ENCODE assay signal across 9 cellular contexts in genomic region chr4:56129431-56129861, GRCh38.
DNase-seq lines count a peak whose midpoint lies in the region; ATAC-seq and TF ChIP-seq lines count a peak whose summit lies in the region.
"Had no signal": no experiment of that assay in that cellular context is flagged by ENCODE, and none has a peak within 500 bp of the region (broad histone marks: within the 10 kb centered on the region; RNA-seq: fewer than 3 reads in every experiment).

No MANE protein-coding gene starts in this region.

- H3K4me1 ChIP-seq in thyroid gland: no peaks in the 10 kb centered on the region

- TF ChIP-seq POLR2A in erythroblast (IDR thresholded peaks at IDR 0.05; ENCODE audit: low read length): no peak
- TF ChIP-seq POLR2A in thyroid gland (IDR thresholded peaks at IDR 0.05): no peak

- ATAC-seq in HG03135 (IDR thresholded peaks at IDR 0.05; ENCODE audit: unreplicated experiment) (no peak), HG02798 (IDR thresholded peaks at IDR 0.05; ENCODE audit: poor library complexity, unreplicated experiment) (no peak), Right ventricle myocardium superior (ENCODE audit: poor library complexity) (no peak)

- no peaks in the 10 kb centered on the region for H3K9me3 ChIP-seq in thyroid gland
- H3K9me3 ChIP-seq: neutrophil had no signal

- H3K36me3 ChIP-seq in thyroid gland: no peaks in the 10 kb centered on the region
- H3K36me3 ChIP-seq: neutrophil had no signal

- 47 to 50% methylated on average over 7 of the region's 7 CpGs for WGBS in thyroid gland, 2 donors

- intact Hi-C loops in thyroid gland (cut with DNase I) (no loop called here), Right ventricle myocardium superior (cut with DNase I) (no loop called here)

- no peak overlapping the region for H3K27ac ChIP-seq in thyroid gland
- H3K27ac ChIP-seq: neutrophil had no signal

- no peaks in the 10 kb centered on the region for H3K27me3 ChIP-seq in thyroid gland
- H3K27me3 ChIP-seq: neutrophil had no signal

- no peak overlapping the region for H3K4me3 ChIP-seq in thyroid gland (replicated peaks in 1 of 3)

- peak; percentile 2 to 18 (median 2) for DNase-seq in stimulated activated CD4-positive, alpha-beta T cell treated with anti-CD3 and anti-CD28 coated beads, Interleukin-12 subunit alpha, Interleukin-12 subunit beta, amount 100 ng/mL, for 48 hours (ENCODE audit: low read depth in 2 of 3, low spot score in 1 of 3)
- DNase-seq in stimulated activated CD4-positive, alpha-beta T cell treated with anti-CD3 and anti-CD28 coated beads, Interleukin-2, amount 100 ng/mL, for 48 hours: no peak
- DNase-seq in NCI-H748 (lab: John Stamatoyannopoulos, UW; ENCODE audit: unreplicated experiment): peak; percentile 50
- peak; percentile 15 to 21 for DNase-seq in erythroblast (lab: John Stamatoyannopoulos, UW)
- DNase-seq in thyroid gland: peak; percentile 32 to 55
- DNase-seq in Right ventricle myocardium superior: no peak

- peak in 2 of 6 experiments; percentile 16 to 17 for TF ChIP-seq CTCF in thyroid gland (IDR thresholded peaks at IDR 0.05)

Comparison
In these comparisons a context has a peak if more than half of its experiments do, and no peak if none do; other contexts are left out.
1. DNase-seq: peak in stimulated activated CD4-positive, alpha-beta T cell treated with anti-CD3 and anti-CD28 coated beads, Interleukin-12 subunit alpha, Interleukin-12 subunit beta, amount 100 ng/mL, for 48 hours (3 of 3), NCI-H748 (single experiment), erythroblast (2 of 2) and thyroid gland (2 of 2); none in stimulated activated CD4-positive, alpha-beta T cell treated with anti-CD3 and anti-CD28 coated beads, Interleukin-2, amount 100 ng/mL, for 48 hours (0 of 2) and Right ventricle myocardium superior (single experiment).